22 cellular contexts compared by ENCODE assay signal in the genomic region with DNA sequence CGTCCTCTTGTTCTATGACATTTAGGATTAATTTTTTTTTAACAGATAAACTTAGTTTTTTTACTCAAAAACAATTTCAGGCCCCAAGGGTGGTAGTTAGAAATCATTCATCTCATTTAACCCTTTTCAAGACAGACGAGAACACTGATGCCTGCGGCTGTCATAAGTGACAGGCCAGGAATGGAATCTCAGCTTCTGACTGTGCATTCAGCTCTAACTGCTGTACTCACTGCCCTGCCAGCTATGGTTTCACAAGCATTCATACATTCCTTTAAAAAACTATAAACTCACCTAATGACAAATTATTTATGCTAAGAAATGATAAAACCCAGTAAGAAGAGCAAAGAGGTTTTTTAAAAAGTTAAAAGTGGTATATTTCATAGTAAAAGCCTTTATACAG. TPM values are rescaled to one million over a fixed set of nuclear protein-coding genes. Genes with fewer than 3 reads are reported as not detected.
DNase-seq lines count a peak whose midpoint lies in the region; ATAC-seq and TF ChIP-seq lines count a peak whose summit lies in the region.
"Had no signal": no experiment of that assay in that cellular context is flagged by ENCODE, and none has a peak within 500 bp of the region (broad histone marks: within the 10 kb centered on the region; RNA-seq: fewer than 3 reads in every experiment).

No MANE protein-coding gene starts in this region.

- H3K36me3 ChIP-seq in GM23248 (ENCODE audit: low read depth) = no peaks in the 10 kb centered on the region
- H3K36me3 ChIP-seq in trophoblast cell (ENCODE audit: control insufficient read depth in 1 of 2, insufficient read depth in 2 of 2, low read length in 2 of 2) = no peaks in the 10 kb centered on the region
- H3K36me3 ChIP-seq: BLaER1, upper lobe of left lung had no signal

- no peak overlapping the region for H2AK5ac ChIP-seq in trophoblast cell (ENCODE audit: low read length)

- H4K8ac ChIP-seq in trophoblast cell (ENCODE audit: low read depth, low read length) = no peak overlapping the region

- H3K18ac ChIP-seq in trophoblast cell (ENCODE audit: low read length) = no peak overlapping the region

- H2BK12ac ChIP-seq in trophoblast cell (ENCODE audit: low read length) = no peak overlapping the region

- H3K4ac ChIP-seq in trophoblast cell (ENCODE audit: low read depth, low read length) = no peak overlapping the region

- H3F3A ChIP-seq in GM23248 (ENCODE audit: insufficient read depth) = peaks cover 42% of the 10 kb centered on the region

- POLR2A ChIA-PET in RWPE1 (lab: Yijun Ruan, JAX; ENCODE audit: low non-redundant PET) = no interaction called here

- CTCF ChIA-PET in RWPE1 (lab: Yijun Ruan, JAX) = interaction anchor here (0.7 to 0.8 kb wide), 2 partner anchors 14 to 49 kb away, joined by 3 to 5 read pairs; no protein-coding TSS in a partner anchor

- in situ Hi-C loops in GM23248 (cut with MboI) = no loop called here

- H3K79me1 ChIP-seq in trophoblast cell (ENCODE audit: low read length) = no peaks in the 10 kb centered on the region

- peaks cover 50% of the 10 kb centered on the region for H3K4me1 ChIP-seq in GM23248 (ENCODE audit: insufficient read depth)
- H3K4me1 ChIP-seq in trophoblast cell (ENCODE audit: control insufficient read depth in 1 of 2, insufficient read depth in 2 of 2, low read length in 2 of 2) = peaks cover 4 to 5% of the 10 kb centered on the region in 2 experiments
- H3K4me1 ChIP-seq: BLaER1, upper lobe of left lung had no signal

- H3K4me3 ChIP-seq in GM23248 (no peak overlapping the region), trophoblast cell (ENCODE audit: low read depth, low read length) (no peak overlapping the region)
- H3K4me3 ChIP-seq: BLaER1, GM23338, lung, PC-9, upper lobe of left lung had no signal

- H3K4me2 ChIP-seq in GM23248 (ENCODE audit: unreplicated experiment) (peak overlapping the region; percentile 36), trophoblast cell (ENCODE audit: low read length) (no peak overlapping the region)
- H3K4me2 ChIP-seq: BLaER1, GM23338, PC-9 had no signal

- H3K9ac ChIP-seq in GM23248 = no peak overlapping the region; the same call in 1 of the 2 replicates
- no peak overlapping the region for H3K9ac ChIP-seq in trophoblast cell (ENCODE audit: low read length)
- H3K9ac ChIP-seq: BLaER1 had no signal

- H2BK5ac ChIP-seq in trophoblast cell (ENCODE audit: low read depth, low read length, poor library complexity) = no peak overlapping the region

- 41 to 53% methylated on average over 3 of the region's 3 CpGs for WGBS in GM23248 (ENCODE audit: low coverage in 1 of 2, low lambda C conversion rate in 2 of 2, missing lambda C conversion rate in 2 of 2), 2 experiments
- WGBS in trophoblast cell (ENCODE audit: extremely low coverage, insufficient coverage, insufficient read length) = no CpG with 5 or more reads among the region's 3 CpGs

- H3K14ac ChIP-seq in trophoblast cell (ENCODE audit: low read length) = no peak overlapping the region

- H2BK120ac ChIP-seq in trophoblast cell (ENCODE audit: insufficient read depth, low read length, poor library complexity) = no peak overlapping the region

- H3K27ac ChIP-seq in GM23248 (peak overlapping the region; percentile 18; the same call in 1 of the 2 replicates), RWPE1 (no peak overlapping the region), trophoblast cell (ENCODE audit: low read depth, low read length) (no peak overlapping the region)
- H3K27ac ChIP-seq: BLaER1, PC-9, upper lobe of left lung had no signal

- H4K20me1 ChIP-seq in GM23248 (ENCODE audit: insufficient read depth) = no peaks in the 10 kb centered on the region

- H3K9me3 ChIP-seq in GM23248 (ENCODE audit: low read depth) (no peaks in the 10 kb centered on the region), trophoblast cell (ENCODE audit: insufficient read depth, low read depth, low read length) (no peaks in the 10 kb centered on the region)
- H3K9me3 ChIP-seq: BLaER1, upper lobe of left lung had no signal

- no peak overlapping the region for H3K23ac ChIP-seq in trophoblast cell (ENCODE audit: low read length)

- TF ChIP-seq CTCF in RWPE1 (conservative IDR thresholded peaks at IDR 0.05; ENCODE audit: low read depth) = no peak

- no peak for ATAC-seq in GM18909 (IDR thresholded peaks at IDR 0.05; ENCODE audit: poor library complexity, unreplicated experiment)
- ATAC-seq: effector memory CD8-positive, alpha-beta T cell; GM23338 had no signal

- H4K12ac ChIP-seq in trophoblast cell (ENCODE audit: low read depth, low read length) = no peak overlapping the region

- H4K91ac ChIP-seq in trophoblast cell (ENCODE audit: low read depth, low read length) = no peak overlapping the region

- H3K79me2 ChIP-seq in GM23248 (ENCODE audit: insufficient read depth) (peaks cover 87% of the 10 kb centered on the region), trophoblast cell (ENCODE audit: control insufficient read depth, insufficient read depth, low read length, poor library complexity) (peaks cover 3% of the 10 kb centered on the region)

- H3K27me3 ChIP-seq in GM23248 (replicated peaks; ENCODE audit: insufficient read depth) (no peaks in the 10 kb centered on the region), trophoblast cell (ENCODE audit: insufficient read depth, low read length) (no peaks in the 10 kb centered on the region)
- H3K27me3 ChIP-seq: BLaER1, upper lobe of left lung had no signal

- no peaks in the 10 kb centered on the region for H3K9me2 ChIP-seq in GM23248 (ENCODE audit: insufficient read depth)

- H2AFZ ChIP-seq in GM23248 (no peak overlapping the region), trophoblast cell (ENCODE audit: insufficient read depth, low read length, poor library complexity) (no peak overlapping the region)
- H2AFZ ChIP-seq: GM23338, PC-9 had no signal

- DNase-seq in GM23248 = peak; percentile 84
- DNase-seq in RWPE1 (ENCODE audit: low spot score) = peak; percentile 48
- peak; percentile 17 for DNase-seq in fibroblast of gingiva (ENCODE audit: low read depth)
- DNase-seq in trophoblast cell = peak; percentile 27 to 59
- no peak for DNase-seq in NK-92 treated with Interleukin-12 subunit alpha and Interleukin-12 subunit beta, amount 100 ng/mL, for 24 hours (lab: John Stamatoyannopoulos, UW)
- DNase-seq in SW480 (ENCODE audit: low spot score) = no peak
- DNase-seq: activated B cell treated with CpG ODN at 0.5 μM for 24 hours; activated CD4-positive, alpha-beta memory T cell treated with anti-CD3 and anti-CD28 coated beads for 36 hours; activated naive CD4-positive, alpha-beta T cell treated with Interleukin-2 at 50 U/mL for 16 hours; Calu3; effector memory CD8-positive, alpha-beta T cell; immature natural killer cell; KG1; NCI-H2029; NCI-H345; PC-9; stimulated activated CD4-positive, alpha-beta T cell treated with anti-CD3 and anti-CD28 coated beads, Interleukin-12 subunit alpha, Interleukin-12 subunit beta, amount 100 ng/mL, for 4 hours had no signal

RNA-seq across cellular contexts. Expression of a gene that starts 8.8 kb away (rescaled TPM):
- total RNA-seq in GM23248 (2014; rRNA removed; shearing (Covaris generic)) = 12.0 and 12.6 TPM in 2 replicates
- 9.5 and 9.9 TPM in 2 replicates for polyA plus RNA-seq in GM23248 (2016; fragmentation: Nextera tagmentation; extraction: Ambion mirVana)
- polyA plus RNA-seq in trophoblast cell (2013) = 10.0 and 10.1 TPM in 2 replicates

Comparison
In these comparisons a context has a peak if more than half of its experiments do, and no peak if none do; other contexts are left out.
1. DNase-seq: peak in GM23248 (single experiment), RWPE1 (single experiment), fibroblast of gingiva (single experiment) and trophoblast cell (2 of 2); none in NK-92 treated with Interleukin-12 subunit alpha and Interleukin-12 subunit beta, amount 100 ng/mL, for 24 hours (single experiment) and SW480 (single experiment).